Comparison of ENCODE assay signal across 6 cellular contexts in genomic region chr19:6600951-6601541, GRCh38. TPM values are rescaled to one million over a fixed set of nuclear protein-coding genes. Genes with fewer than 3 reads are reported as not detected.
"Had no signal": no experiment of that assay in that cellular context is flagged by ENCODE, and none has a peak within 500 bp of the region (broad histone marks: within the 10 kb centered on the region; RNA-seq: fewer than 3 reads in every experiment).

No MANE protein-coding gene starts in this region.

RNA-seq across cellular contexts. Expression of gene CD70, which starts 10.1 kb away (rescaled TPM):
- total RNA-seq: gastrocnemius medialis; lung microvascular endothelial cell; naive thymus-derived CD8-positive, alpha-beta T cell; right cardiac atrium; transverse colon had no signal
- polyA plus RNA-seq: heart right ventricle, right cardiac atrium had no signal
